Comparison of ENCODE assay signal across 8 cellular contexts in the genomic region with DNA sequence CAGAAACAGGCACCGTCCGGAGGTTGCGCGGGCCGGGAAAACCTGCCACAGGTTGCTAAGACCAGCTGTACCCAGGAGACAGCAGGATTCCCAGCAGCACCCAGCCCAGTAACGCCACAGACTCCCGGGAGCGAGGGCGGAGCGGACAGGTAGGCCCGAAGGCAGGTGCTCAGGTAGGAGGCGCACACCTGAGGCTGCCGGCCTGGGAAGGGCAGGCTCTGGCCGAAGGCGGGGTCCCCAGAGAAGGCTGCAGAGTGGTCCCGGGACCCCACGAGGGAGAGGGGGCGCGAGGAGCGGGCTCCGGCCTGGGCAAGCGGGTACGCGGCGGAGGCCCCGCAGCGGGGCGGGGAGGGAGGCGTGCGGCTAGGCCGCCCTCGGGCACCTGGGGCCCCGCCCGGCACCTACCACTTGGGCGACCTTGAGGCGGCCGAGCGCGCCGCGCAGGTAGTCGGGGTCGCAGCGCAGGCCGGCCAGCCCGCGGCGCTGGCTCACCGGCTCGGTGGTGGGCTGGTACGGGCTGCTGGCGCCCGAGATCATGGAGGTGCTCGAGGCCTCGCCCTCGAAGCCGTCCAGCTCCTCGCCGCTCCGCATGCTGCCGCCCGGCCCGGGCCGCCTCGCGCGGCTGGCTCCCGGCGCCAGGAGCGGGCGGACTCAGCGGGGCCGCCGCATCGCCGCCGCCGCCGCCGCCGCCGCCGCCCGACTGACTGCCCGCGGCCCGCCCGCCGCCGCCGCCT. TPM values are rescaled to one million over a fixed set of nuclear protein-coding genes. Genes with fewer than 3 reads are reported as not detected.
DNase-seq lines count a peak whose midpoint lies in the region; ATAC-seq and TF ChIP-seq lines count a peak whose summit lies in the region.

No MANE protein-coding gene starts in this region.

- peaks cover 21% of the 10 kb centered on the region for H3K27me3 Mint-ChIP-seq in brain
- peaks cover 29 to 47% of the 10 kb centered on the region in 2 donors for H3K27me3 Mint-ChIP-seq in stimulated activated naive B cell treated with anti-CD40 and anti-IgM and Interleukin-4, amounts not matched to agents 10 μg/mL and 1 μg/mL and 100 μg/mL, for 72 hours

- TF ChIP-seq CTCF in brain (conservative IDR thresholded peaks at IDR 0.05) (no peak), kidney epithelial cell (IDR thresholded peaks at IDR 0.05; ENCODE audit: insufficient read depth, low read length, poor library complexity, severe bottlenecking) (no peak)

- peak; percentile 56 for ATAC-seq in HG02852 (IDR thresholded peaks at IDR 0.05; ENCODE audit: unreplicated experiment)
- peak; percentile 53 to 57 for ATAC-seq in stimulated activated naive B cell treated with anti-CD40 and anti-IgM and Interleukin-4, amounts not matched to agents 10 μg/mL and 1 μg/mL and 100 μg/mL, for 72 hours (replicated peaks)

- peaks cover 3% of the 10 kb centered on the region for H3K36me3 Mint-ChIP-seq in brain
- no peaks in the 10 kb centered on the region for H3K36me3 Mint-ChIP-seq in stimulated activated naive B cell treated with anti-CD40 and anti-IgM and Interleukin-4, amounts not matched to agents 10 μg/mL and 1 μg/mL and 100 μg/mL, for 72 hours

- peak; percentile 60 for DNase-seq in NCI-H748 (lab: John Stamatoyannopoulos, UW; ENCODE audit: unreplicated experiment)
- no peak for DNase-seq in NCI-H748 treated with DMSO at 0.1 percent for 48 hours (lab: John Stamatoyannopoulos, UW)
- peak; percentile 39 to 72 for DNase-seq in NCI-H526 (lab: John Stamatoyannopoulos, UW)
- no peak for DNase-seq in kidney epithelial cell (ENCODE audit: low read depth)
- DNase-seq in stimulated activated naive B cell treated with anti-CD40 and anti-IgM and Interleukin-4, amounts not matched to agents 10 μg/mL and 1 μg/mL and 100 μg/mL, for 72 hours, result peak; percentile 2
- no peak for DNase-seq in NOMO-1 treated with dmso at 0.1 percent for 144 hours (lab: John Stamatoyannopoulos, UW; ENCODE audit: unreplicated experiment)

- H3K27me3 ChIP-seq in kidney epithelial cell (ENCODE audit: control insufficient read depth, insufficient read depth, low read length), result peaks cover 3% of the 10 kb centered on the region

- peak overlapping the region; percentile 86 to 89 (median 88) for H3K4me3 Mint-ChIP-seq in brain
- H3K4me3 Mint-ChIP-seq in stimulated activated naive B cell treated with anti-CD40 and anti-IgM and Interleukin-4, amounts not matched to agents 10 μg/mL and 1 μg/mL and 100 μg/mL, for 72 hours, result peak overlapping the region; percentile 78 to 79

- no peaks in the 10 kb centered on the region for H3K9me3 Mint-ChIP-seq in brain
- H3K9me3 Mint-ChIP-seq in stimulated activated naive B cell treated with anti-CD40 and anti-IgM and Interleukin-4, amounts not matched to agents 10 μg/mL and 1 μg/mL and 100 μg/mL, for 72 hours, result no peaks in the 10 kb centered on the region

- H3K4me3 ChIP-seq in kidney epithelial cell (ENCODE audit: low read depth, low read length), result peak overlapping the region; percentile 61

- peaks cover 31% of the 10 kb centered on the region for H3K4me1 Mint-ChIP-seq in brain
- peaks cover 1 to 16% of the 10 kb centered on the region in 2 donors for H3K4me1 Mint-ChIP-seq in stimulated activated naive B cell treated with anti-CD40 and anti-IgM and Interleukin-4, amounts not matched to agents 10 μg/mL and 1 μg/mL and 100 μg/mL, for 72 hours

- no peaks in the 10 kb centered on the region for H3K36me3 ChIP-seq in kidney epithelial cell (ENCODE audit: control insufficient read depth, insufficient read depth, low read length)

- peak overlapping the region in 4 of 5 experiments; percentile 53 to 70 (median 62) for H3K27ac Mint-ChIP-seq in brain
- H3K27ac Mint-ChIP-seq in stimulated activated naive B cell treated with anti-CD40 and anti-IgM and Interleukin-4, amounts not matched to agents 10 μg/mL and 1 μg/mL and 100 μg/mL, for 72 hours, result no peak overlapping the region

RNA-seq across cellular contexts. Expression of gene CMTM4, which starts 0.4 kb away (rescaled TPM):
- polyA plus RNA-seq in brain (ENCODE audit: insufficient read depth, low read depth, low replicate concordance), result 34.3 TPM
- total RNA-seq in kidney epithelial cell, result 74.3 and 75.2 TPM in 2 replicates

RNA-seq across cellular contexts. Expression of gene DYNC1LI2, which starts 55.3 kb away (rescaled TPM):
- 114 TPM for polyA plus RNA-seq in brain (ENCODE audit: insufficient read depth, low read depth, low replicate concordance)
- total RNA-seq in kidney epithelial cell, result 109 and 126 TPM in 2 replicates

Comparison
In these comparisons a context has a peak if more than half of its experiments do, and no peak if none do; other contexts are left out.
1. DNase-seq: peak in NCI-H748 (single experiment), NCI-H526 (2 of 2) and stimulated activated naive B cell treated with anti-CD40 and anti-IgM and Interleukin-4, amounts not matched to agents 10 μg/mL and 1 μg/mL and 100 μg/mL, for 72 hours (single experiment); none in NCI-H748 treated with DMSO at 0.1 percent for 48 hours (single experiment), kidney epithelial cell (single experiment) and NOMO-1 treated with dmso at 0.1 percent for 144 hours (single experiment).